ENCODE assay signal across 14 cellular contexts in genomic region chr5:172534229-172535169, GRCh38.
DNase-seq lines count a peak whose midpoint lies in the region; ATAC-seq, FAIRE-seq and TF ChIP-seq lines count a peak whose summit lies in the region.
"Had no signal": no experiment of that assay in that cellular context is flagged by ENCODE, and none has a peak within 500 bp of the region (broad histone marks: within the 10 kb centered on the region; RNA-seq: fewer than 3 reads in every experiment).

No MANE protein-coding gene starts in this region.

- intact Hi-C loops in transverse colon (cut with DNase I; ENCODE audit: low total_unique reads) = no loop called here
- intact Hi-C loops in Caco-2 (cut with micrococcal nuclease; ENCODE audit: unreplicated experiment) = no loop called here
- intact Hi-C loops in PC-9 (cut with micrococcal nuclease; ENCODE audit: unreplicated experiment) = no loop called here

- DNase-seq in NCI-H345 (lab: John Stamatoyannopoulos, UW) (peak; percentile 16), NCI-H345 treated with DMSO at 0.1 percent for 48 hours (lab: John Stamatoyannopoulos, UW; ENCODE audit: unreplicated experiment) (no peak), H1 (ENCODE audit: low read depth in 1 of 2, low spot score in 2 of 2) (peak in 1 of 2 experiments; percentile 38), lung (ENCODE audit: low spot score) (peak; percentile 19), transverse colon (peak; percentile 69), Caco-2 (no peak), PC-9 (no peak)
- DNase-seq: 8988T, activated B cell treated with CpG ODN at 0.5 μM for 24 hours, DMS153, KBM-7, NCI-H2171 treated with DMSO at 0.1 percent for 48 hours, SHP77 treated with DMSO at 0.1 percent for 48 hours had no signal

- H3K23ac ChIP-seq in H1 (ENCODE audit: insufficient read length) = no peak overlapping the region

- H2BK20ac ChIP-seq in H1 (ENCODE audit: low read length) = no peak overlapping the region

- no peaks in the 10 kb centered on the region for H3K4me1 Mint-ChIP-seq in Caco-2 (ENCODE audit: low read depth, unreplicated experiment)
- H3K4me1 Mint-ChIP-seq: activated B cell treated with CpG ODN at 0.5 μM for 24 hours had no signal

- no peaks in the 10 kb centered on the region for H3K9me2 ChIP-seq in PC-9 (ENCODE audit: insufficient read depth)

- no peaks in the 10 kb centered on the region for H3K36me3 ChIP-seq in H1 (ENCODE audit: control insufficient read depth in 2 of 4, insufficient read depth in 4 of 4, low read length in 3 of 4)
- H3K36me3 ChIP-seq in lung (ENCODE audit: control insufficient read depth in 2 of 2, insufficient read depth in 2 of 2, low read length in 2 of 2) = no peaks in the 10 kb centered on the region
- H3K36me3 ChIP-seq in transverse colon = no peaks in the 10 kb centered on the region
- H3K36me3 ChIP-seq in Caco-2 (ENCODE audit: control insufficient read depth, insufficient read depth, low read length) = no peaks in the 10 kb centered on the region
- no peaks in the 10 kb centered on the region for H3K36me3 ChIP-seq in PC-9 (ENCODE audit: low read depth)

- no peak overlapping the region for H3K14ac ChIP-seq in H1 (ENCODE audit: insufficient read length)

- H2BK12ac ChIP-seq in H1 (ENCODE audit: low read depth, low read length) = no peak overlapping the region

- H4K8ac ChIP-seq in H1 (ENCODE audit: extremely low read depth, insufficient read depth, low read length) = 0 out of 2 replicates have a peak overlapping the region, but pooled peaks have one; percentile 15

- H2BK120ac ChIP-seq in H1 (replicated peaks; ENCODE audit: low read depth, low read length) = no peak overlapping the region

- no peaks in the 10 kb centered on the region for H3K27me3 Mint-ChIP-seq in Caco-2 (ENCODE audit: insufficient read depth, unreplicated experiment)
- H3K27me3 Mint-ChIP-seq: activated B cell treated with CpG ODN at 0.5 μM for 24 hours had no signal

- H3K79me1 ChIP-seq in H1 (ENCODE audit: low read depth, low read length) = no peaks in the 10 kb centered on the region

- no peak overlapping the region for H3K27ac ChIP-seq in H1 (ENCODE audit: low read depth, low read length)
- peak overlapping the region; percentile 37 to 49 for H3K27ac ChIP-seq in lung (ENCODE audit: low read depth in 1 of 2, low read length in 1 of 2)
- peak overlapping the region; percentile 29 to 78 (median 68) for H3K27ac ChIP-seq in transverse colon
- no peak overlapping the region for H3K27ac ChIP-seq in PC-9

- H3K4me2 ChIP-seq in H1 (ENCODE audit: insufficient read depth in 1 of 2, low read depth in 2 of 2, low read length in 2 of 2) (no peak overlapping the region), PC-9 (no peak overlapping the region)

- no peak overlapping the region for H2AK5ac ChIP-seq in H1 (ENCODE audit: low read depth, low read length)

- no peak for TF ChIP-seq POLR2A in H1 (IDR thresholded peaks at IDR 0.05; ENCODE audit: control extremely low read depth in 1 of 2, low read depth in 2 of 2, low read length in 2 of 2)
- no peak for TF ChIP-seq POLR2A in transverse colon (IDR thresholded peaks at IDR 0.05)

- no peak overlapping the region for H3K27ac Mint-ChIP-seq in Caco-2 (ENCODE audit: unreplicated experiment)
- H3K27ac Mint-ChIP-seq: activated B cell treated with CpG ODN at 0.5 μM for 24 hours had no signal

- no peak overlapping the region; the same call in 1 of the 2 replicates for H2BK5ac ChIP-seq in H1 (ENCODE audit: low read depth, low read length)

- H3K9ac ChIP-seq in H1 (replicated peaks in 1 of 4; ENCODE audit: extremely low read depth in 1 of 4, low read depth in 3 of 4, low read length in 3 of 4) = 0 out of 7 replicates have a peak overlapping the region, but pooled peaks of 1 of the 4 experiments have one; percentile 22

- WGBS in H1 (ENCODE audit: extremely low coverage in 1 of 2, insufficient coverage in 1 of 2, insufficient read length in 1 of 2, insufficient replicate concordance in 2 of 2, low coverage in 1 of 2, low lambda C conversion rate in 2 of 2, missing lambda C conversion rate in 1 of 2), 2 experiments = 91% methylated on average over 9 of the region's 9 CpGs; no CpG with 5 or more reads in 1 of the 2 experiments
- 84 to 93% methylated on average over 9 of the region's 9 CpGs for WGBS in lung, 2 donors
- 70% methylated on average over 9 of the region's 9 CpGs; no CpG with 5 or more reads in 1 of the 2 donors for WGBS in transverse colon (ENCODE audit: low coverage in 1 of 2), 2 donors

- TF ChIP-seq EP300 in H1 (IDR thresholded peaks at IDR 0.05; ENCODE audit: borderline replicate concordance in 1 of 2, low read depth in 2 of 2, low read length in 2 of 2) (no peak), transverse colon (IDR thresholded peaks at IDR 0.05; ENCODE audit: low read depth) (no peak)

- CTCF ChIA-PET in H1 (lab: Charles Lee; ENCODE audit: partially characterized antibody) = interaction anchor here (1.0 to 1.7 kb wide), 2 partner anchors 35 to 165 kb away, joined by 3 to 4 read pairs; no protein-coding TSS in a partner anchor
- CTCF ChIA-PET in Caco-2 (lab: Charles Lee) = no interaction called here
- CTCF ChIA-PET in PC-9 (lab: Charles Lee) = no interaction called here

- H3K27me3 ChIP-seq in H1 (replicated peaks in 1 of 4; ENCODE audit: control insufficient read depth in 3 of 4, extremely low read depth in 1 of 4, insufficient read depth in 3 of 4, low read length in 3 of 4) (0 out of 7 replicates have a peak, but pooled peaks cover 0 to 5% (median 0%) of the 10 kb centered on the region in 4 experiments), lung (ENCODE audit: control insufficient read depth, insufficient read depth) (no peaks in the 10 kb centered on the region), transverse colon (no peaks in the 10 kb centered on the region), Caco-2 (replicated peaks; ENCODE audit: control insufficient read depth, insufficient read depth, low read length) (no peaks in the 10 kb centered on the region), PC-9 (ENCODE audit: insufficient read depth, low read depth) (peaks cover 15% of the 10 kb centered on the region)

- H3K18ac ChIP-seq in H1 (ENCODE audit: extremely low read depth, low read length) = no peak overlapping the region

- in situ Hi-C loops in transverse colon (cut with MboI; ENCODE audit: low pct_ligation_motif_present in 1 of 4, low pct_unique_long_range_greater_than_20kb in 1 of 4, low sequenced_read_pairs in 3 of 4) = no loop called here

- H4K20me1 ChIP-seq in H1 (replicated peaks in 1 of 2; ENCODE audit: control insufficient read depth in 1 of 2, insufficient read depth in 2 of 2, low read length in 2 of 2) (no peaks in the 10 kb centered on the region), PC-9 (ENCODE audit: insufficient read depth) (no peaks in the 10 kb centered on the region)

- H2BK15ac ChIP-seq in H1 (ENCODE audit: low read length) = no peak overlapping the region; the same call in 1 of the 2 replicates

- H3F3A ChIP-seq in PC-9 (ENCODE audit: insufficient read depth, low read depth) = no peaks in the 10 kb centered on the region

- H3K36me3 Mint-ChIP-seq in Caco-2 (ENCODE audit: insufficient read depth, unreplicated experiment) = no peaks in the 10 kb centered on the region

- no peak for TF ChIP-seq CTCF in H1 (IDR thresholded peaks at IDR 0.05; ENCODE audit: control extremely low read depth in 1 of 3, insufficient read depth in 1 of 3, low read depth in 1 of 3, low read length in 3 of 3)
- TF ChIP-seq CTCF in lung (IDR thresholded peaks at IDR 0.05; ENCODE audit: control extremely low read depth, extremely low read depth) = no peak
- TF ChIP-seq CTCF in transverse colon (IDR thresholded peaks at IDR 0.05) = no peak
- no peak for TF ChIP-seq CTCF in Caco-2 (IDR thresholded peaks at IDR 0.05; ENCODE audit: insufficient read depth in 1 of 2, low read depth in 1 of 2, low read length in 1 of 2, severe bottlenecking in 1 of 2, unreplicated experiment in 1 of 2)
- TF ChIP-seq CTCF in PC-9 (conservative IDR thresholded peaks at IDR 0.05) = no peak

- POLR2A ChIA-PET in H1 (lab: Charles Lee; ENCODE audit: partially characterized antibody) (no interaction called here), Caco-2 (lab: Charles Lee) (no interaction called here), PC-9 (lab: Charles Lee; ENCODE audit: unreplicated experiment) (no interaction called here)

- H3K4me3 ChIP-seq in H1 (ENCODE audit: extremely low read depth in 1 of 4, insufficient read depth in 2 of 4, low read depth in 3 of 4, low read length in 4 of 4) (no peak overlapping the region), lung (no peak overlapping the region), transverse colon (no peak overlapping the region), Caco-2 (ENCODE audit: low read depth, low read length) (no peak overlapping the region), PC-9 (no peak overlapping the region)

- BruUV-seq in Caco-2 (replicated peaks; lab: Mats Ljungman, UMichigan) (no TSS peak), PC-9 (replicated peaks; lab: Mats Ljungman, UMichigan) (no TSS peak)

- H3K9me3 ChIP-seq in H1 (ENCODE audit: insufficient read depth in 2 of 2, low read depth in 1 of 2, low read length in 1 of 2) (no peaks in the 10 kb centered on the region), lung (ENCODE audit: control insufficient read depth in 2 of 2, insufficient read depth in 1 of 2, low read length in 1 of 2) (peaks cover 0 to 2% of the 10 kb centered on the region in 2 donors), transverse colon (no peaks in the 10 kb centered on the region), Caco-2 (no peaks in the 10 kb centered on the region), PC-9 (ENCODE audit: insufficient read depth, low read depth) (no peaks in the 10 kb centered on the region)

- no peaks in the 10 kb centered on the region for H3K4me1 ChIP-seq in H1 (replicated peaks in 1 of 4; ENCODE audit: control insufficient read depth in 3 of 4, insufficient read depth in 4 of 4, low read length in 3 of 4)
- peaks cover 4 to 10% of the 10 kb centered on the region in 2 donors for H3K4me1 ChIP-seq in lung (ENCODE audit: control insufficient read depth in 2 of 2, insufficient read depth in 2 of 2, low read length in 2 of 2)
- peaks cover 20 to 27% (median 21%) of the 10 kb centered on the region in 4 donors for H3K4me1 ChIP-seq in transverse colon
- no peaks in the 10 kb centered on the region for H3K4me1 ChIP-seq in Caco-2
- H3K4me1 ChIP-seq in PC-9 (replicated peaks; ENCODE audit: insufficient read depth) = no peaks in the 10 kb centered on the region; the same call in 1 of the 2 replicates

- no peak overlapping the region for H4K5ac ChIP-seq in H1 (ENCODE audit: insufficient read length, low read depth, low read length)

- ATAC-seq in lung (ENCODE audit: insufficient read depth, low FRiP score) (no peak), HG03354 (IDR thresholded peaks at IDR 0.05; ENCODE audit: poor library complexity, severe bottlenecking, unreplicated experiment) (no peak)

- no peak overlapping the region for H4K91ac ChIP-seq in H1 (replicated peaks; ENCODE audit: insufficient read length, low read length)

- H3K9me3 Mint-ChIP-seq in Caco-2 (ENCODE audit: unreplicated experiment) = peaks cover 3% of the 10 kb centered on the region

- no peak for TF ChIP-seq RAD21 in H1 (IDR thresholded peaks at IDR 0.05 in 1 of 2, conservative IDR thresholded peaks at IDR 0.05 in 1 of 2; ENCODE audit: low read depth in 2 of 2, low read length in 2 of 2)

- H3K56ac ChIP-seq in H1 (replicated peaks; ENCODE audit: insufficient read length, low read depth, low read length) = no peak overlapping the region

- no peak overlapping the region for H3K4ac ChIP-seq in H1 (replicated peaks; ENCODE audit: insufficient read length, low read depth, low read length)

- peaks cover 2% of the 10 kb centered on the region; the same call in 1 of the 2 replicates for H3K23me2 ChIP-seq in H1 (ENCODE audit: low read depth, low read length)

- H3K4me3 Mint-ChIP-seq in Caco-2 (ENCODE audit: unreplicated experiment) = no peak overlapping the region
- H3K4me3 Mint-ChIP-seq: activated B cell treated with CpG ODN at 0.5 μM for 24 hours had no signal

- H3K79me2 ChIP-seq in H1 (ENCODE audit: control insufficient read depth in 1 of 2, insufficient read depth in 2 of 2, low read length in 2 of 2) (no peaks in the 10 kb centered on the region), PC-9 (ENCODE audit: low read depth) (no peaks in the 10 kb centered on the region)

- no peak for FAIRE-seq in H1 (lab: Jason Lieb, UNC)

- H2AFZ ChIP-seq in H1 (ENCODE audit: low read length) (no peak overlapping the region), PC-9 (no peak overlapping the region)

Comparison
In these comparisons a context has a peak if more than half of its experiments do, and no peak if none do; other contexts are left out.
1. DNase-seq: peak in NCI-H345 (single experiment), lung (single experiment) and transverse colon (single experiment); none in NCI-H345 treated with DMSO at 0.1 percent for 48 hours (single experiment), Caco-2 (0 of 2) and PC-9 (0 of 2).
2. H3K27ac ChIP-seq: peak in lung (2 of 2) and transverse colon (4 of 4); none in H1 (single experiment) and PC-9 (single experiment).